In genomic region chr19:47891923-47892666, GRCh38 we compare ENCODE assay signal across 1 cellular context.
TF ChIP-seq lines count a peak whose summit lies in the region.

No MANE protein-coding gene starts in this region.

TF ChIP-seq in K562, 482 proteins besides CTCF, POLR2A, EP300 and RAD21 (continued from another document and continues in another):
- TF ChIP-seq, protein P1, sequence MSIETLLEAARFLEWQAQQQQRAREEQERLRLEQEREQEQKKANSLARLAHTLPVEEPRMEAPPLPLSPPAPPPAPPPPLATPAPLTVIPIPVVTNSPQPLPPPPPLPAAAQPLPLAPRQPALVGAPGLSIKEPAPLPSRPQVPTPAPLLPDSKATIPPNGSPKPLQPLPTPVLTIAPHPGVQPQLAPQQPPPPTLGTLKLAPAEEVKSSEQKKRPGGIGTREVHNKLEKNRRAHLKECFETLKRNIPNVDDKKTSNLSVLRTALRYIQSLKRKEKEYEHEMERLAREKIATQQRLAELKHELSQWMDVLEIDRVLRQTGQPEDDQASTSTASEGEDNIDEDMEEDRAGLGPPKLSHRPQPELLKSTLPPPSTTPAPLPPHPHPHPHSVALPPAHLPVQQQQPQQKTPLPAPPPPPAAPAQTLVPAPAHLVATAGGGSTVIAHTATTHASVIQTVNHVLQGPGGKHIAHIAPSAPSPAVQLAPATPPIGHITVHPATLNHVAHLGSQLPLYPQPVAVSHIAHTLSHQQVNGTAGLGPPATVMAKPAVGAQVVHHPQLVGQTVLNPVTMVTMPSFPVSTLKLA (conservative IDR thresholded peaks at IDR 0.05) = peak in 1 of 2 experiments; percentile 78; a peak in 3 of 4 replicates
- TF ChIP-seq TBP (optimal IDR thresholded peaks at IDR 0.05; ENCODE audit: low read depth, low read length) = peak; percentile 90
- TF ChIP-seq, protein P2, sequence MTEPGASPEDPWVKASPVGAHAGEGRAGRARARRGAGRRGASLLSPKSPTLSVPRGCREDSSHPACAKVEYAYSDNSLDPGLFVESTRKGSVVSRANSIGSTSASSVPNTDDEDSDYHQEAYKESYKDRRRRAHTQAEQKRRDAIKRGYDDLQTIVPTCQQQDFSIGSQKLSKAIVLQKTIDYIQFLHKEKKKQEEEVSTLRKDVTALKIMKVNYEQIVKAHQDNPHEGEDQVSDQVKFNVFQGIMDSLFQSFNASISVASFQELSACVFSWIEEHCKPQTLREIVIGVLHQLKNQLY (CRISPR knock-in tag; conservative IDR thresholded peaks at IDR 0.05) = no peak
- no peak for TF ChIP-seq SIN3B (IDR thresholded peaks at IDR 0.05; ENCODE audit: low read depth)
- TF ChIP-seq ARID3B (CRISPR knock-in tag; IDR thresholded peaks at IDR 0.05; ENCODE audit: borderline replicate concordance) = no peak
- TF ChIP-seq, protein P3, sequence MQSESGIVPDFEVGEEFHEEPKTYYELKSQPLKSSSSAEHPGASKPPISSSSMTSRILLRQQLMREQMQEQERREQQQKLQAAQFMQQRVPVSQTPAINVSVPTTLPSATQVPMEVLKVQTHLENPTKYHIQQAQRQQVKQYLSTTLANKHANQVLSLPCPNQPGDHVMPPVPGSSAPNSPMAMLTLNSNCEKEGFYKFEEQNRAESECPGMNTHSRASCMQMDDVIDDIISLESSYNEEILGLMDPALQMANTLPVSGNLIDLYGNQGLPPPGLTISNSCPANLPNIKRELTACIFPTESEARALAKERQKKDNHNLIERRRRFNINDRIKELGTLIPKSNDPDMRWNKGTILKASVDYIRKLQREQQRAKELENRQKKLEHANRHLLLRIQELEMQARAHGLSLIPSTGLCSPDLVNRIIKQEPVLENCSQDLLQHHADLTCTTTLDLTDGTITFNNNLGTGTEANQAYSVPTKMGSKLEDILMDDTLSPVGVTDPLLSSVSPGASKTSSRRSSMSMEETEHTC (IDR thresholded peaks at IDR 0.05) = peak; percentile 64; the same call in 1 of the 2 replicates
- TF ChIP-seq TCF3 (CRISPR knock-in tag; IDR thresholded peaks at IDR 0.05) = peak; percentile 99
- TF ChIP-seq CLOCK (CRISPR knock-in tag; IDR thresholded peaks at IDR 0.05; ENCODE audit: borderline replicate concordance) = peak; percentile 28; the same call in 1 of the 2 replicates
- TF ChIP-seq GATA2 (CRISPR knock-in tag; IDR thresholded peaks at IDR 0.05) = peak; percentile 96
- TF ChIP-seq SIN3A (IDR thresholded peaks at IDR 0.05; ENCODE audit: borderline replicate concordance in 2 of 2, control insufficient read depth in 1 of 2, low read depth in 2 of 2, low read length in 2 of 2) = no peak
- TF ChIP-seq HDAC8 (tag; IDR thresholded peaks at IDR 0.05) = 0 out of 2 replicates have a peak, but pooled peaks have one; percentile 13
- no peak for TF ChIP-seq ZNF57 (CRISPR knock-in tag; IDR thresholded peaks at IDR 0.05)
- TF ChIP-seq ZNF668 (CRISPR knock-in tag; IDR thresholded peaks at IDR 0.05) = no peak
- TF ChIP-seq ZC3H4 (CRISPR knock-in tag; IDR thresholded peaks at IDR 0.05; ENCODE audit: borderline replicate concordance) = no peak
- TF ChIP-seq NBN (IDR thresholded peaks at IDR 0.05; ENCODE audit: low read depth) = peak; percentile 97
- no peak for TF ChIP-seq MCM3 (IDR thresholded peaks at IDR 0.05)
- TF ChIP-seq MYBL2 (IDR thresholded peaks at IDR 0.05; ENCODE audit: low read depth) = no peak
- TF ChIP-seq MYBL2 (CRISPR knock-in tag; IDR thresholded peaks at IDR 0.05; ENCODE audit: borderline replicate concordance) = no peak
- TF ChIP-seq, protein P4, sequence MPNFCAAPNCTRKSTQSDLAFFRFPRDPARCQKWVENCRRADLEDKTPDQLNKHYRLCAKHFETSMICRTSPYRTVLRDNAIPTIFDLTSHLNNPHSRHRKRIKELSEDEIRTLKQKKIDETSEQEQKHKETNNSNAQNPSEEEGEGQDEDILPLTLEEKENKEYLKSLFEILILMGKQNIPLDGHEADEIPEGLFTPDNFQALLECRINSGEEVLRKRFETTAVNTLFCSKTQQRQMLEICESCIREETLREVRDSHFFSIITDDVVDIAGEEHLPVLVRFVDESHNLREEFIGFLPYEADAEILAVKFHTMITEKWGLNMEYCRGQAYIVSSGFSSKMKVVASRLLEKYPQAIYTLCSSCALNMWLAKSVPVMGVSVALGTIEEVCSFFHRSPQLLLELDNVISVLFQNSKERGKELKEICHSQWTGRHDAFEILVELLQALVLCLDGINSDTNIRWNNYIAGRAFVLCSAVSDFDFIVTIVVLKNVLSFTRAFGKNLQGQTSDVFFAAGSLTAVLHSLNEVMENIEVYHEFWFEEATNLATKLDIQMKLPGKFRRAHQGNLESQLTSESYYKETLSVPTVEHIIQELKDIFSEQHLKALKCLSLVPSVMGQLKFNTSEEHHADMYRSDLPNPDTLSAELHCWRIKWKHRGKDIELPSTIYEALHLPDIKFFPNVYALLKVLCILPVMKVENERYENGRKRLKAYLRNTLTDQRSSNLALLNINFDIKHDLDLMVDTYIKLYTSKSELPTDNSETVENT (CRISPR knock-in tag; IDR thresholded peaks at IDR 0.05) = peak; percentile 65; the same call in 1 of the 2 replicates
- TF ChIP-seq HMGN3 (IDR thresholded peaks at IDR 0.05; ENCODE audit: borderline replicate concordance, extremely low read depth, insufficient read length, low read depth, low read length) = peak; percentile 97
- peak; percentile 72 for TF ChIP-seq DACH1 (IDR thresholded peaks at IDR 0.05; ENCODE audit: partially characterized antibody)
- TF ChIP-seq ZFP36 (IDR thresholded peaks at IDR 0.05; ENCODE audit: low read depth, low read length, partially characterized antibody) = peak; percentile 53
- TF ChIP-seq HDAC2 (IDR thresholded peaks at IDR 0.05) = peak; percentile 94
- peak; percentile 78; the same call in 1 of the 2 replicates for TF ChIP-seq ZBED1 (IDR thresholded peaks at IDR 0.05)
- no peak for TF ChIP-seq RBM17 (IDR thresholded peaks at IDR 0.05; ENCODE audit: borderline replicate concordance, low read depth, low read length)
- TF ChIP-seq CBFA2T2 (conservative IDR thresholded peaks at IDR 0.05) = peak; percentile 100
- TF ChIP-seq MBD2 (IDR thresholded peaks at IDR 0.05; ENCODE audit: borderline replicate concordance, low read depth) = peak; percentile 79
- no peak for TF ChIP-seq HNRNPUL1 (IDR thresholded peaks at IDR 0.05; ENCODE audit: low read length)
- peak; percentile 57; the same call in 1 of the 2 replicates for TF ChIP-seq RAD51 (IDR thresholded peaks at IDR 0.05; ENCODE audit: borderline replicate concordance, low read depth)
- TF ChIP-seq, protein P5, sequence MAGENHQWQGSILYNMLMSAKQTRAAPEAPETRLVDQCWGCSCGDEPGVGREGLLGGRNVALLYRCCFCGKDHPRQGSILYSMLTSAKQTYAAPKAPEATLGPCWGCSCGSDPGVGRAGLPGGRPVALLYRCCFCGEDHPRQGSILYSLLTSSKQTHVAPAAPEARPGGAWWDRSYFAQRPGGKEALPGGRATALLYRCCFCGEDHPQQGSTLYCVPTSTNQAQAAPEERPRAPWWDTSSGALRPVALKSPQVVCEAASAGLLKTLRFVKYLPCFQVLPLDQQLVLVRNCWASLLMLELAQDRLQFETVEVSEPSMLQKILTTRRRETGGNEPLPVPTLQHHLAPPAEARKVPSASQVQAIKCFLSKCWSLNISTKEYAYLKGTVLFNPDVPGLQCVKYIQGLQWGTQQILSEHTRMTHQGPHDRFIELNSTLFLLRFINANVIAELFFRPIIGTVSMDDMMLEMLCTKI (IDR thresholded peaks at IDR 0.05; ENCODE audit: partially characterized antibody) = no peak
- TF ChIP-seq KAT2B (IDR thresholded peaks at IDR 0.05; ENCODE audit: low read depth, low read length) = no peak
- TF ChIP-seq HSF4 (CRISPR knock-in tag; IDR thresholded peaks at IDR 0.05; ENCODE audit: borderline replicate concordance) = no peak
- no peak for TF ChIP-seq NFXL1 (CRISPR knock-in tag; IDR thresholded peaks at IDR 0.05)
- TF ChIP-seq, protein P6, sequence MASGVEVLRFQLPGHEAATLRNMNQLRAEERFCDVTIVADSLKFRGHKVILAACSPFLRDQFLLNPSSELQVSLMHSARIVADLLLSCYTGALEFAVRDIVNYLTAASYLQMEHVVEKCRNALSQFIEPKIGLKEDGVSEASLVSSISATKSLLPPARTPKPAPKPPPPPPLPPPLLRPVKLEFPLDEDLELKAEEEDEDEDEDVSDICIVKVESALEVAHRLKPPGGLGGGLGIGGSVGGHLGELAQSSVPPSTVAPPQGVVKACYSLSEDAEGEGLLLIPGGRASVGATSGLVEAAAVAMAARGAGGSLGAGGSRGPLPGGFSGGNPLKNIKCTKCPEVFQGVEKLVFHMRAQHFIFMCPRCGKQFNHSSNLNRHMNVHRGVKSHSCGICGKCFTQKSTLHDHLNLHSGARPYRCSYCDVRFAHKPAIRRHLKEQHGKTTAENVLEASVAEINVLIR (CRISPR knock-in tag; IDR thresholded peaks at IDR 0.05) = 0 out of 2 replicates have a peak, but pooled peaks have one; percentile 49
- TF ChIP-seq CEBPG (CRISPR knock-in tag; IDR thresholded peaks at IDR 0.05) = no peak
- no peak for TF ChIP-seq CEBPG (tag; conservative IDR thresholded peaks at IDR 0.05 in 1 of 2, IDR thresholded peaks at IDR 0.05 in 1 of 2)
- TF ChIP-seq ZNF280B (CRISPR knock-in tag; IDR thresholded peaks at IDR 0.05) = no peak
- TF ChIP-seq BMI1 (IDR thresholded peaks at IDR 0.05; ENCODE audit: low read length) = no peak
- TF ChIP-seq NFYB (IDR thresholded peaks at IDR 0.05; ENCODE audit: extremely low read depth, insufficient read length) = peak; percentile 83
- peak; percentile 98 for TF ChIP-seq ARID3A (IDR thresholded peaks at IDR 0.05; ENCODE audit: borderline replicate concordance, low read depth, low read length)
- peak; percentile 61; the same call in 1 of the 2 replicates for TF ChIP-seq ATF4 (CRISPR knock-in tag; IDR thresholded peaks at IDR 0.05)
- peak; percentile 100 for TF ChIP-seq CBFA2T3 (IDR thresholded peaks at IDR 0.05)
- peak; percentile 92 for TF ChIP-seq PYGO2 (tag; IDR thresholded peaks at IDR 0.05)
- TF ChIP-seq POLR2G (IDR thresholded peaks at IDR 0.05; ENCODE audit: low read depth, low read length) = no peak
- no peak for TF ChIP-seq PCBP1 (IDR thresholded peaks at IDR 0.05; ENCODE audit: low read depth, low read length, poor library complexity, severe bottlenecking)
